In genomic region chr22:30984317-30984716, GRCh38 we compare ENCODE assay signal across 28 cellular contexts.
"Had no signal": no experiment of that assay in that cellular context is flagged by ENCODE, and none has a peak within 500 bp of the region (broad histone marks: within the 10 kb centered on the region; RNA-seq: fewer than 3 reads in every experiment).

No MANE protein-coding gene starts in this region.

- H3K36me3 ChIP-seq: breast epithelium, lower lobe of right lung, right atrium auricular region, stomach, thyroid gland, upper lobe of left lung, vagina had no signal

- H3K9me3 ChIP-seq: thyroid gland, vagina had no signal

- H3K27me3 ChIP-seq: breast epithelium, right atrium auricular region, stomach, thyroid gland, upper lobe of left lung, vagina had no signal

- DNase-seq: activated CD4-positive, alpha-beta T cell treated with anti-CD3 and anti-CD28 coated beads for 4 hours; activated CD4-positive, alpha-beta T cell treated with anti-CD3 and anti-CD28 coated beads, Interleukin-2, amount 50 U/mL, for 4 hours; activated naive CD4-positive, alpha-beta T cell treated with Interleukin-2 at 50 U/mL for 16 hours; activated naive CD8-positive, alpha-beta T cell treated with anti-CD3 and anti-CD28 coated beads, Interleukin-2, amount 10 ng/mL, durations not matched to agents 7 days and 5 days; activated T-cell treated with anti-CD3 and anti-CD28 coated beads for 4 hours; activated T-cell treated with anti-CD3 and anti-CD28 coated beads, Interleukin-2, amount 50 U/mL, for 72 hours; amniotic stem cell; central memory CD4-positive, alpha-beta T cell; effector memory CD4-positive, alpha-beta T cell; erythroblast; head of caudate nucleus; hypothalamus; immature natural killer cell; lower lobe of right lung; mesenchymal stem cell; stimulated activated CD4-positive, alpha-beta T cell treated with anti-CD3 and anti-CD28 coated beads, Interleukin-15, amount 100 ng/mL, for 24 hours; stimulated activated CD4-positive, alpha-beta T cell treated with anti-CD3 and anti-CD28 coated beads, Interleukin-2, amount 100 ng/mL, for 24 hours; stimulated activated naive B cell treated with anti-CD40 and anti-IgM and Interleukin-4, amounts not matched to agents 10 μg/mL and 1 μg/mL and 100 μg/mL, for 72 hours; stomach; thyroid gland; upper lobe of left lung had no signal

- H3K27me3 Mint-ChIP-seq: dendritic cell treated with granulocyte-macrophage colony-stimulating factor and Interleukin-4, amounts not matched to agents 40 ng/mL and 50 ng/mL, for 4 days; natural killer cell treated with Interleukin-12 subunit alpha and Interleukin-12 subunit beta and Interleukin-15 and Interleukin-18, amount 100 ng/mL, for 72 hours; stimulated activated naive B cell treated with anti-CD40 and anti-IgM and Interleukin-4, amounts not matched to agents 10 μg/mL and 1 μg/mL and 100 μg/mL, for 72 hours had no signal

- H3K4me3 Mint-ChIP-seq: activated naive CD8-positive, alpha-beta T cell treated with anti-CD3 and anti-CD28 coated beads, Interleukin-2, amount 10 ng/mL, durations not matched to agents 7 days and 5 days; activated T-cell treated with anti-CD3 and anti-CD28 coated beads, Interleukin-2, amount 50 U/mL, for 72 hours; dendritic cell treated with granulocyte-macrophage colony-stimulating factor and Interleukin-4, amounts not matched to agents 40 ng/mL and 50 ng/mL, for 4 days; immature natural killer cell; natural killer cell treated with Interleukin-12 subunit alpha and Interleukin-12 subunit beta and Interleukin-15 and Interleukin-18, amount 100 ng/mL, for 72 hours; stimulated activated naive B cell treated with anti-CD40 and anti-IgM and Interleukin-4, amounts not matched to agents 10 μg/mL and 1 μg/mL and 100 μg/mL, for 72 hours had no signal

- H3K4me1 ChIP-seq: breast epithelium, lower lobe of right lung, right atrium auricular region, stomach, thyroid gland, upper lobe of left lung, vagina had no signal

- H3K27ac ChIP-seq: breast epithelium, lower lobe of right lung, right atrium auricular region, stomach, thyroid gland, upper lobe of left lung, vagina, VCaP had no signal

- H3K4me3 ChIP-seq: breast epithelium, lower lobe of right lung, right atrium auricular region, stomach, thyroid gland, upper lobe of left lung, vagina had no signal

- H3K27ac Mint-ChIP-seq: activated naive CD8-positive, alpha-beta T cell treated with anti-CD3 and anti-CD28 coated beads, Interleukin-2, amount 10 ng/mL, durations not matched to agents 7 days and 5 days; activated T-cell treated with anti-CD3 and anti-CD28 coated beads, Interleukin-2, amount 50 U/mL, for 72 hours; dendritic cell treated with granulocyte-macrophage colony-stimulating factor and Interleukin-4, amounts not matched to agents 40 ng/mL and 50 ng/mL, for 4 days; immature natural killer cell; natural killer cell treated with Interleukin-12 subunit alpha and Interleukin-12 subunit beta and Interleukin-15 and Interleukin-18, amount 100 ng/mL, for 72 hours; stimulated activated naive B cell treated with anti-CD40 and anti-IgM and Interleukin-4, amounts not matched to agents 10 μg/mL and 1 μg/mL and 100 μg/mL, for 72 hours had no signal

- ATAC-seq: activated T-cell treated with anti-CD3 and anti-CD28 coated beads, Interleukin-2, amount 50 U/mL, for 72 hours; left lobe of liver; lower lobe of right lung; natural killer cell treated with Interleukin-12 subunit alpha and Interleukin-12 subunit beta and Interleukin-15 and Interleukin-18, amount 100 ng/mL, for 72 hours; stimulated activated naive B cell treated with anti-CD40 and anti-IgM and Interleukin-4, amounts not matched to agents 10 μg/mL and 1 μg/mL and 100 μg/mL, for 72 hours had no signal
